ENCODE assay signal across 1 cellular context in genomic region chr7:151761256-151761655, GRCh38.
TF ChIP-seq lines count a peak whose summit lies in the region.

No MANE protein-coding gene starts in this region.

TF ChIP-seq in HepG2, 621 proteins besides CTCF, POLR2A, EP300 and RAD21 (continued from another document):
- TF ChIP-seq HNF1A (IDR thresholded peaks at IDR 0.05; ENCODE audit: low read depth) = no peak
- no peak for TF ChIP-seq HNF1A (CRISPR knock-in tag; IDR thresholded peaks at IDR 0.05; ENCODE audit: borderline replicate concordance)
- no peak for TF ChIP-seq ZNF691 (CRISPR knock-in tag; IDR thresholded peaks at IDR 0.05; ENCODE audit: borderline replicate concordance, low read depth)
- no peak for TF ChIP-seq SRF (IDR thresholded peaks at IDR 0.05; ENCODE audit: low read depth, low read length)
- no peak for TF ChIP-seq BHLHE40 (IDR thresholded peaks at IDR 0.05; ENCODE audit: low read length)
- TF ChIP-seq NR0B2 (CRISPR knock-in tag; IDR thresholded peaks at IDR 0.05) = no peak
- no peak for TF ChIP-seq GRHL1 (CRISPR knock-in tag; conservative IDR thresholded peaks at IDR 0.05)
- no peak for TF ChIP-seq PHF8 (CRISPR knock-in tag; IDR thresholded peaks at IDR 0.05)
- TF ChIP-seq GFI1 (CRISPR knock-in tag; IDR thresholded peaks at IDR 0.05; ENCODE audit: borderline replicate concordance) = no peak
- no peak for TF ChIP-seq SUZ12 (IDR thresholded peaks at IDR 0.05; ENCODE audit: low read depth, low read length)
- TF ChIP-seq ZNF446 (CRISPR knock-in tag; IDR thresholded peaks at IDR 0.05) = no peak
- TF ChIP-seq MTA3 (CRISPR knock-in tag; IDR thresholded peaks at IDR 0.05) = no peak
- TF ChIP-seq ZSCAN25 (CRISPR knock-in tag; IDR thresholded peaks at IDR 0.05) = no peak
- no peak for TF ChIP-seq GABPB1 (CRISPR knock-in tag; IDR thresholded peaks at IDR 0.05)
- TF ChIP-seq HOXD1 (CRISPR knock-in tag; IDR thresholded peaks at IDR 0.05) = no peak
